In the genomic region with DNA sequence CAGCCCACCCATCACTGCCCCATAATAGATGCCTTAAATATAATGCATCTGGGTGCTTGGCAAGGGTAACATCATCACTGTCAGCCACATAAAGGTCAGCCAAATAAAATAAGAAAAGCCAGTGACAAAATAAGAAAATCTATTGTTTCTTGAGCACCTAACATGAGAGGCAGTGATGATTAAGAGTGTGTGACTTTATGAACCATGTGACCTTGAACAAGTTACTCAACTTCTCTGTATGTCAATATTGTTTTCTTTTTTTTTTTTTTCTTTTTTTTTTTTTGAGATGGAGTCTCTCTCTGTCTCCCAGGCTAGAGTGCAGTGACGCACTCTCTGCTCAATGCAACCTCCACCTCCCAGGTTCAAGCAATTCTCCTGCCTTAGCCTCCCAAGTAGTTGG, we compare ENCODE assay signal across 22 cellular contexts.
A peak's percentile ranks its signal among the peaks of the same experiment; 100 is the strongest.
DNase-seq lines count a peak whose midpoint lies in the region; ATAC-seq, FAIRE-seq and TF ChIP-seq lines count a peak whose summit lies in the region.
"Had no signal": no experiment of that assay in that cellular context is flagged by ENCODE, and none has a peak within 500 bp of the region (broad histone marks: within the 10 kb centered on the region; RNA-seq: fewer than 3 reads in every experiment).

No MANE protein-coding gene starts in this region.

- no peak for TF ChIP-seq POLR2A in HepG2 (IDR thresholded peaks at IDR 0.05; ENCODE audit: insufficient read depth in 1 of 2, low read depth in 2 of 2, low read length in 2 of 2)
- no peak for TF ChIP-seq POLR2A in vagina (IDR thresholded peaks at IDR 0.05)

- FAIRE-seq in bronchial epithelial cell (lab: Jason Lieb, UNC) (no peak), HepG2 (lab: Jason Lieb, UNC) (no peak)
- FAIRE-seq: H1 had no signal

- H3K9me3 ChIP-seq in right atrium auricular region (no peaks in the 10 kb centered on the region), HepG2 (ENCODE audit: low read length) (no peaks in the 10 kb centered on the region), vagina (no peaks in the 10 kb centered on the region), OCI-LY7 (ENCODE audit: low read length) (no peaks in the 10 kb centered on the region)
- H3K9me3 ChIP-seq: BLaER1 treated with 17β-estradiol and CSF1 and Interleukin-3, amounts not matched to agents 10 nM and 100 nM; uterus had no signal

- H3K9ac ChIP-seq in HepG2 (ENCODE audit: insufficient read depth, low read depth, low read length) = no peak overlapping the region

- H3K27me3 ChIP-seq in right atrium auricular region (no peaks in the 10 kb centered on the region), bronchial epithelial cell (ENCODE audit: control insufficient read depth, insufficient read depth, low read length) (no peaks in the 10 kb centered on the region), HepG2 (ENCODE audit: control insufficient read depth in 1 of 2, insufficient read depth in 2 of 2, low read length in 2 of 2) (no peaks in the 10 kb centered on the region), vagina (no peaks in the 10 kb centered on the region)
- H3K27me3 ChIP-seq: BLaER1 treated with 17β-estradiol and CSF1 and Interleukin-3, amounts not matched to agents 10 nM and 100 nM; uterus had no signal

- TF ChIP-seq EP300 in HepG2 (IDR thresholded peaks at IDR 0.05; ENCODE audit: low read depth in 2 of 2, low read length in 2 of 2) (no peak), HepG2 (CRISPR knock-in tag; IDR thresholded peaks at IDR 0.05; ENCODE audit: borderline replicate concordance) (no peak)

- H3K4me2 ChIP-seq in HepG2 (ENCODE audit: low read depth, low read length) (no peak overlapping the region), OCI-LY7 (ENCODE audit: low read length) (no peak overlapping the region)
- H3K4me2 ChIP-seq: smooth muscle cell had no signal

- in situ Hi-C loops in HepG2 (cut with HindIII; ENCODE audit: extremely low pct_ligation_motif_present, low pct_unique_long_range_greater_than_20kb) = no loop called here

- POLR2A ChIA-PET in HepG2 (lab: Yijun Ruan, JAX) (no interaction called here), OCI-LY7 (lab: Charles Lee) (interaction anchor here (0.9 kb wide), 1 partner anchor 54 kb away, joined by 3 read pairs; no protein-coding TSS in a partner anchor)

- H2AFZ ChIP-seq in HepG2 (ENCODE audit: low read length) (no peak overlapping the region), OCI-LY7 (ENCODE audit: low read length) (no peak overlapping the region)

- intact Hi-C loops in left ventricle myocardium superior (cut with micrococcal nuclease) (no loop called here), HepG2 (cut with micrococcal nuclease; ENCODE audit: unreplicated experiment) (no loop called here), vagina (cut with DNase I) (no loop called here), OCI-LY7 (cut with micrococcal nuclease; ENCODE audit: unreplicated experiment) (no loop called here)

- H3K4me1 ChIP-seq in right atrium auricular region = peaks cover 0 to 45% of the 10 kb centered on the region in 2 donors
- H3K4me1 ChIP-seq in HepG2 (ENCODE audit: insufficient read depth, low read length) = peaks cover 15% of the 10 kb centered on the region
- peaks cover 22% of the 10 kb centered on the region for H3K4me1 ChIP-seq in vagina
- no peaks in the 10 kb centered on the region for H3K4me1 ChIP-seq in OCI-LY7 (ENCODE audit: insufficient read depth, low read length, poor library complexity, severe bottlenecking)

- H3K27ac ChIP-seq in right atrium auricular region = peak overlapping the region; percentile 71
- H3K27ac ChIP-seq in HepG2 (ENCODE audit: extremely low read length, insufficient read depth, low read length) = no peak overlapping the region
- H3K27ac ChIP-seq in vagina = peak overlapping the region; percentile 36
- H3K27ac ChIP-seq in OCI-LY7 (ENCODE audit: low read depth, low read length, poor library complexity, severe bottlenecking) = no peak overlapping the region
- H3K27ac ChIP-seq: BLaER1 treated with 17β-estradiol and CSF1 and Interleukin-3, amounts not matched to agents 10 nM and 100 nM; uterus had no signal

- no peaks in the 10 kb centered on the region for H4K20me1 ChIP-seq in HepG2 (ENCODE audit: insufficient read depth, low read length)
- no peaks in the 10 kb centered on the region for H4K20me1 ChIP-seq in OCI-LY7 (ENCODE audit: insufficient read depth, low read length)

- no peak overlapping the region for H3K4me3 ChIP-seq in right atrium auricular region
- no peak overlapping the region for H3K4me3 ChIP-seq in bronchial epithelial cell (ENCODE audit: low read depth, low read length)
- no peak overlapping the region for H3K4me3 ChIP-seq in HepG2 (replicated peaks in 1 of 3; ENCODE audit: insufficient read depth in 1 of 3, low read depth in 2 of 3, low read length in 3 of 3)
- H3K4me3 ChIP-seq in vagina = no peak overlapping the region
- no peak overlapping the region for H3K4me3 ChIP-seq in OCI-LY7 (ENCODE audit: low read depth, low read length, poor library complexity, severe bottlenecking)
- H3K4me3 ChIP-seq: BLaER1 treated with 17β-estradiol and CSF1 and Interleukin-3, amounts not matched to agents 10 nM and 100 nM; smooth muscle cell; uterus had no signal

- no peaks in the 10 kb centered on the region for H3K9me2 ChIP-seq in OCI-LY7 (ENCODE audit: insufficient read depth, low read length)

- H3K79me2 ChIP-seq in HepG2 (ENCODE audit: insufficient read depth, low read length) = peaks cover 4% of the 10 kb centered on the region
- H3K79me2 ChIP-seq in OCI-LY7 (ENCODE audit: insufficient read depth, low read depth, low read length) = no peaks in the 10 kb centered on the region

- no peak for DNase-seq in right atrium auricular region (ENCODE audit: low spot score)
- DNase-seq in left ventricle myocardium superior = no peak
- peak; percentile 34 for DNase-seq in bronchial epithelial cell (ENCODE audit: low read depth)
- peak; percentile 11 for DNase-seq in HepG2 (ENCODE audit: low spot score)
- no peak for DNase-seq in vagina (ENCODE audit: extremely low spot score in 2 of 2)
- no peak for DNase-seq in germinal center (ENCODE audit: low spot score)
- DNase-seq in activated T-cell treated with anti-CD3 and anti-CD28 coated beads, Interleukin-2, amount 50 U/mL, for 1 hour = no peak
- DNase-seq in OCI-LY7 (ENCODE audit: low spot score) = no peak
- DNase-seq: ACHN; activated CD4-positive, alpha-beta T cell treated with anti-CD3 and anti-CD28 coated beads, Interleukin-2, amount 10 ng/mL, durations not matched to agents 7 days and 5 days; activated CD8-positive, alpha-beta memory T cell treated with anti-CD3 and anti-CD28 coated beads, Interleukin-2, amount 10 ng/mL, durations not matched to agents 7 days and 5 days; aorta; DMS79 treated with DMSO at 0.1 percent for 48 hours; kidney glomerular epithelial cell; NCI-H510A treated with DMSO at 0.1 percent for 48 hours; T-helper 17 cell; uterus had no signal

- 96% methylated on average over 1 of the region's 1 CpG for WGBS in HepG2 (ENCODE audit: low lambda C conversion rate)

- TF ChIP-seq RAD21 in HepG2 (CRISPR knock-in tag; IDR thresholded peaks at IDR 0.05) = no peak

- ATAC-seq in left ventricle myocardium superior (no peak), HepG2 (no peak; the same call in 2 of the 3 replicates)
- ATAC-seq: activated CD8-positive, alpha-beta memory T cell treated with anti-CD3 and anti-CD28 coated beads, Interleukin-2, amount 10 ng/mL, durations not matched to agents 7 days and 5 days; Panc1; stimulated activated memory B cell treated with anti-CD40 and anti-IgM and Interleukin-4, amounts not matched to agents 10 μg/mL and 1 μg/mL and 100 μg/mL, for 72 hours; T-helper 17 cell had no signal

- BruUV-seq in HepG2 (replicated peaks; lab: Mats Ljungman, UMichigan) (no TSS peak), OCI-LY7 (replicated peaks; lab: Mats Ljungman, UMichigan) (no TSS peak)

- CTCF ChIA-PET in HepG2 (lab: Yijun Ruan, JAX; ENCODE audit: low intra/inter-chr PET ratio, low total read pairs) = no interaction called here
- CTCF ChIA-PET in OCI-LY7 (lab: Charles Lee; ENCODE audit: unreplicated experiment) = no interaction called here

- TF ChIP-seq CTCF in right atrium auricular region (IDR thresholded peaks at IDR 0.05) = no peak
- TF ChIP-seq CTCF in bronchial epithelial cell (IDR thresholded peaks at IDR 0.05; ENCODE audit: insufficient read depth, low read length, severe bottlenecking) = no peak
- TF ChIP-seq CTCF in HepG2 (CRISPR knock-in tag; IDR thresholded peaks at IDR 0.05) = no peak
- no peak for TF ChIP-seq CTCF in vagina (IDR thresholded peaks at IDR 0.05)
- no peak for TF ChIP-seq CTCF in OCI-LY7 (conservative IDR thresholded peaks at IDR 0.05; ENCODE audit: low read length)

- H3K36me3 ChIP-seq in right atrium auricular region (peaks cover 3% of the 10 kb centered on the region), bronchial epithelial cell (ENCODE audit: control insufficient read depth, insufficient read depth, low read length) (peaks cover 1% of the 10 kb centered on the region), HepG2 (replicated peaks in 1 of 2; ENCODE audit: control insufficient read depth in 1 of 2, insufficient read depth in 2 of 2, low read length in 2 of 2) (peaks cover 29 to 76% of the 10 kb centered on the region in 2 experiments), vagina (peaks cover 0 to 28% of the 10 kb centered on the region in 2 donors), OCI-LY7 (ENCODE audit: insufficient read depth, low read length) (peaks cover 91% of the 10 kb centered on the region)
- H3K36me3 ChIP-seq: uterus had no signal

Comparison
In these comparisons a context has a peak if more than half of its experiments do, and no peak if none do; other contexts are left out.
1. DNase-seq: peak in bronchial epithelial cell (single experiment) and HepG2 (single experiment); none in right atrium auricular region (single experiment), left ventricle myocardium superior (single experiment), vagina (0 of 2), germinal center (single experiment), activated T-cell treated with anti-CD3 and anti-CD28 coated beads, Interleukin-2, amount 50 U/mL, for 1 hour (single experiment) and OCI-LY7 (single experiment).
2. H3K27ac ChIP-seq: peak in right atrium auricular region (2 of 2) and vagina (single experiment); none in HepG2 (single experiment) and OCI-LY7 (single experiment).